ENCODE assay signal across 8 cellular contexts in the genomic region with DNA sequence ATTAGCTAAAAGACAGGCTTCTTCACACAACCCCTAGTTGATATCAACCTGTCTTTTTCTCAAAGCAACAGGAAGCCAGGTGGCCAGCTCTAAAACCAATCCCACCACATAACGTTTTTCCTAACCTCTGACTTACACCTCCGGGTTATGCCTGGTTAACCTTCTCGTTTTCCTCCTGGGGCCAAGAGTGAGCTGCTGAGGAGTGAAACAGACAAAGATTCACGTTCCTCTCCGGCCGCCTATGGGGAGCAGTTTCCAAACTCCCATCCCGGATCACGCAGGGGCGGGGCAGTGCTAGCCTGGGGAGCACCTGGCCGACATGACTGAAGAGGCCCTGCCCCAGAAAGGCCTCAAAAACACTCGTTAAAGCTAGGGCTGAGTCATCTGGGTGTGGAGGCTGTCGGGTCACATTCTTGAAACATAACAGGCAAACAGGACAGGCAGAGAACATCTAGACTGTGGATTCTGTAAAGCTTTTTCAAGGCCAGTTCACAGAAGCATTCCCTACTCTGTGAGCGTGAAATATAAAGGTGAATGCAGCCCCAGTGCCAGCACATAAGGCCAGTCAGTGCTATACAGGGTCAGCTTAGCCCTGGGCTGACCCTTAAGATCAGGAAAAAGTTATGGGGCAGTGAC. TPM values are rescaled to one million over a fixed set of nuclear protein-coding genes. Genes with fewer than 3 reads are reported as not detected.
DNase-seq lines count a peak whose midpoint lies in the region; ATAC-seq, FAIRE-seq and TF ChIP-seq lines count a peak whose summit lies in the region.

No MANE protein-coding gene starts in this region.

- H3K9me3 Mint-ChIP-seq in T-cell = peaks cover 0 to 4% (median 0%) of the 10 kb centered on the region in 3 donors

- peak; percentile 44; the same call in 1 of the 2 replicates for TF ChIP-seq EP300 in K562 (IDR thresholded peaks at IDR 0.05; ENCODE audit: low read length)

- WGBS in K562 (ENCODE audit: insufficient coverage, low coverage, missing lambda C conversion rate) = 4% methylated on average over 11 of the region's 13 CpGs

- intact Hi-C loops in K562 (cut with micrococcal nuclease) = loop anchor here (5.0 kb wide), 2 partner anchors 51 to 324 kb away; a partner anchor contains a TSS
- intact Hi-C loops in kidney (cut with DNase I) = no loop called here

- TF ChIP-seq POLR2A in GM19193 (IDR thresholded peaks at IDR 0.05; ENCODE audit: extremely low read depth, insufficient read depth, insufficient read length) = peak; percentile 49
- TF ChIP-seq POLR2A in K562 (conservative IDR thresholded peaks at IDR 0.05) = peak; percentile 70

- H3K9me3 ChIP-seq in K562 (replicated peaks; ENCODE audit: control insufficient read depth, insufficient read depth, low read depth, low read length) (peaks cover 13% of the 10 kb centered on the region), kidney (ENCODE audit: control insufficient read depth in 1 of 2, low read length in 2 of 2) (no peaks in the 10 kb centered on the region)

- TF ChIP-seq RAD21 in K562 (CRISPR knock-in tag; conservative IDR thresholded peaks at IDR 0.05 in 1 of 2, IDR thresholded peaks at IDR 0.05 in 1 of 2) = no peak

- no peaks in the 10 kb centered on the region for H4K20me1 ChIP-seq in K562 (replicated peaks; ENCODE audit: control insufficient read depth, insufficient read depth, low read length)

- TF ChIP-seq CTCF in AG10803 (conservative IDR thresholded peaks at IDR 0.05; ENCODE audit: low read length) = no peak
- TF ChIP-seq CTCF in K562 (IDR thresholded peaks at IDR 0.05 in 2 of 3, conservative IDR thresholded peaks at IDR 0.05 in 1 of 3; ENCODE audit: insufficient read depth in 2 of 3, low read depth in 1 of 3, low read length in 3 of 3) = no peak
- no peak for TF ChIP-seq CTCF in kidney (IDR thresholded peaks at IDR 0.05; ENCODE audit: borderline replicate concordance, extremely low read depth, insufficient read depth)

- ATAC-seq in T-cell (replicated peaks in 1 of 4) (peak; percentile 72 to 84 (median 78)), K562 (peak; percentile 95), HG02884 (IDR thresholded peaks at IDR 0.05; ENCODE audit: unreplicated experiment) (no peak)

- H3K9ac ChIP-seq in K562 (ENCODE audit: insufficient read depth in 1 of 2, low read depth in 2 of 2, low read length in 2 of 2) (peak overlapping the region; percentile 45 to 82), kidney (ENCODE audit: low read length in 2 of 2) (peak overlapping the region; percentile 41 to 55)

- no peaks in the 10 kb centered on the region for H3K27me3 ChIP-seq in K562 (ENCODE audit: control insufficient read depth in 2 of 2, insufficient read depth in 2 of 2, low read length in 2 of 2)

- POLR2A ChIA-PET in T-cell (lab: Charles Lee) (interaction anchor here in 1 of 2 donors (0.5 to 1.1 kb wide), 2 partner anchors 11 to 31 kb away, joined by 3 read pairs; no protein-coding TSS in a partner anchor), K562 (lab: Yijun Ruan, JAX) (interaction anchor here (0.7 to 1.4 kb wide), 7 partner anchors 10 to 170 kb away, joined by 3 to 7 read pairs (median 3); no protein-coding TSS in a partner anchor)

- FAIRE-seq in K562 (lab: Jason Lieb, UNC) = peak; percentile 96
- FAIRE-seq in kidney (lab: Jason Lieb, UNC) = no peak

- H3K27me3 Mint-ChIP-seq in T-cell = no peaks in the 10 kb centered on the region

- DNase-seq in AG10803 (ENCODE audit: low read depth) = peak; percentile 96
- peak; percentile 82 for DNase-seq in HK-2 (ENCODE audit: unreplicated experiment)
- DNase-seq in T-cell = peak in 29 of 34 experiments; percentile 4 to 74 (median 23)
- peak; percentile 78 to 91 (median 81) for DNase-seq in K562 (ENCODE audit: extremely low read depth in 1 of 4, low spot score in 3 of 4)
- DNase-seq in kidney = peak; percentile 93
- DNase-seq in stimulated activated CD4-positive, alpha-beta T cell treated with anti-CD3 and anti-CD28 coated beads, Interleukin-2, amount 100 ng/mL, for 48 hours = peak; percentile 15 to 36

- H3K4me2 ChIP-seq in K562 (ENCODE audit: insufficient read depth, low read length) = peak overlapping the region; percentile 72

- peak overlapping the region; percentile 46 for H3K4me3 ChIP-seq in AG10803 (ENCODE audit: low read length)
- peak overlapping the region; percentile 18; the same call in 1 of the 2 replicates for H3K4me3 ChIP-seq in K562
- peak overlapping the region in 1 of 2 donors; percentile 29 for H3K4me3 ChIP-seq in kidney (ENCODE audit: low read length in 2 of 2)

- no peaks in the 10 kb centered on the region for H3K79me2 ChIP-seq in K562 (ENCODE audit: control insufficient read depth, insufficient read depth, low read length)

- H3K27ac Mint-ChIP-seq in T-cell = peak overlapping the region; percentile 99 to 100

- CTCF ChIA-PET in T-cell (lab: Charles Lee) = interaction anchor here (0.6 to 1.9 kb wide), 10 partner anchors 11 to 1482 kb away, joined by 3 to 14 read pairs (median 3); no protein-coding TSS in a partner anchor
- CTCF ChIA-PET in K562 (lab: Yijun Ruan, JAX; ENCODE audit: low intra/inter-chr PET ratio) = no interaction called here

- H3K4me3 Mint-ChIP-seq in T-cell = peak overlapping the region; percentile 59 to 73 (median 65)

- peak overlapping the region; percentile 98 for H2AFZ ChIP-seq in K562 (ENCODE audit: low read depth, low read length)

- H3K36me3 ChIP-seq in K562 (ENCODE audit: control insufficient read depth, insufficient read depth, low read length) = peaks cover 5% of the 10 kb centered on the region; the same call in 1 of the 3 replicates
- H3K36me3 ChIP-seq in kidney (ENCODE audit: control insufficient read depth in 1 of 2, insufficient read depth in 2 of 2, low read length in 2 of 2) = no peaks in the 10 kb centered on the region

- peaks cover 6% of the 10 kb centered on the region for H3K36me3 Mint-ChIP-seq in T-cell

- peaks cover 40 to 64% (median 51%) of the 10 kb centered on the region in 3 donors for H3K4me1 Mint-ChIP-seq in T-cell

- BruUV-seq in K562 (replicated peaks; lab: Mats Ljungman, UMichigan) = no TSS peak

- H3K4me1 ChIP-seq in K562 (replicated peaks in 1 of 2; ENCODE audit: control insufficient read depth in 2 of 2, insufficient read depth in 2 of 2, low read length in 2 of 2) (peaks cover 9 to 41% of the 10 kb centered on the region in 2 experiments), kidney (ENCODE audit: control insufficient read depth in 1 of 2, insufficient read depth in 1 of 2, low read depth in 1 of 2, low read length in 2 of 2) (peaks cover 30 to 32% of the 10 kb centered on the region in 2 donors)

- in situ Hi-C loops in K562 (cut with MboI) = no loop called here

- H3K9me1 ChIP-seq in K562 (ENCODE audit: control insufficient read depth, insufficient read depth, low read length) = no peaks in the 10 kb centered on the region

- H3K27ac ChIP-seq in K562 (ENCODE audit: extremely low read depth, low read depth, low read length) = peak overlapping the region; percentile 99
- H3K27ac ChIP-seq in kidney (ENCODE audit: low read depth in 2 of 2, low read length in 2 of 2) = peak overlapping the region; percentile 84 to 95

TF ChIP-seq in K562, 482 proteins besides CTCF, POLR2A, EP300 and RAD21 (continues in another document):
- TF ChIP-seq RUNX1 (IDR thresholded peaks at IDR 0.05; ENCODE audit: low read depth) (no peak), SMAD3 (CRISPR knock-in tag; conservative IDR thresholded peaks at IDR 0.05) (no peak), SOX6 (IDR thresholded peaks at IDR 0.05) (peak; percentile 39; the same call in 1 of the 2 replicates), GTF2F1 (IDR thresholded peaks at IDR 0.05; ENCODE audit: low read depth, low read length) (no peak)

RNA-seq across cellular contexts. Expression of a gene that starts 25.9 kb away (rescaled TPM):
- total RNA-seq in T-cell (10 to 100 TPM in 4 of 5 donors, 1 to 10 TPM in 1; 4.1 to 57.7 (median 35.8) TPM), K562 (2014; rRNA removed) (1.9 and 5.2 TPM in 2 replicates), K562 (2014; rRNA removed; fragmentation: Illumina TruSeq; extraction: Trizol) (0.73 and 0.89 TPM in 2 replicates), K562 (2015; rRNA removed; fragmentation: Illumina TruSeq; extraction: Trizol) (1.4 and 1.8 TPM in 2 replicates), K562 (2021) (1.4 and 1.6 TPM in 2 replicates), kidney (235 TPM)
- total RNA-seq in K562 (2011; cell fraction: chromatin; rRNA removed; ENCODE audit: low replicate concordance) = 0.56 and 1.9 TPM in 2 replicates
- 0.67 and 1.1 TPM in 2 replicates for total RNA-seq in K562 (2011; cell fraction: nucleolus; rRNA removed)
- 0.44 and 1.3 TPM in 2 replicates for total RNA-seq in K562 (2011; cell fraction: nucleoplasm; rRNA removed)
- polyA plus RNA-seq in K562 (2011; rRNA removed) (1.4 and 1.5 TPM in 2 replicates), K562 (2014; fragmentation: Illumina TruSeq; extraction: Trizol) (0.76 and 1.1 TPM in 2 replicates), K562 (2014; fragmentation: Nextera tagmentation; extraction: Ambion mirVana) (under 1 TPM; 0.04 to 0.31 TPM), K562 (2014; rRNA removed) (0.99 and 2.7 TPM in 2 replicates), kidney (ENCODE audit: insufficient read depth, low read depth, low replicate concordance) (241 TPM)
- polyA plus RNA-seq in K562 (2011; cell fraction: cytosol; rRNA removed) = 1.2 and 2.0 TPM in 2 replicates
- polyA plus RNA-seq in K562 (2011; cell fraction: nucleus; rRNA removed) = 0.48 and 2.0 TPM in 2 replicates
- 1.8 and 3.4 TPM in 2 replicates for polyA plus RNA-seq in K562 (2012)
- polyA minus RNA-seq in K562 (2011; rRNA and poly(A)+ RNA removed) = 0.36 and 1.3 TPM in 2 replicates
- not detected in 2 replicates for polyA minus RNA-seq in K562 (2011; cell fraction: cytosol; rRNA and poly(A)+ RNA removed)
- 0.44 and 0.94 TPM in 2 replicates for polyA minus RNA-seq in K562 (2011; cell fraction: nucleus; rRNA and poly(A)+ RNA removed)

RNA-seq across cellular contexts. Expression of a gene that starts 51.7 kb away (rescaled TPM):
- total RNA-seq in T-cell = 100 to 1,000 TPM in 2 of 5 donors, 10 to 100 TPM in 3; 68.7 to 153 (median 73.4) TPM
- total RNA-seq in K562 (2011; cell fraction: chromatin; rRNA removed; ENCODE audit: low replicate concordance) = 33.0 and 36.2 TPM in 2 replicates
- total RNA-seq in K562 (2011; cell fraction: nucleolus; rRNA removed) = 9.7 and 9.9 TPM in 2 replicates
- total RNA-seq in K562 (2011; cell fraction: nucleoplasm; rRNA removed) = 21.7 and 46.0 TPM in 2 replicates
- 30.2 and 32.7 TPM in 2 replicates for total RNA-seq in K562 (2014; rRNA removed)
- 39.7 and 40.5 TPM in 2 replicates for total RNA-seq in K562 (2014; rRNA removed; fragmentation: Illumina TruSeq; extraction: Trizol)
- 43.1 and 49.8 TPM in 2 replicates for total RNA-seq in K562 (2015; rRNA removed; fragmentation: Illumina TruSeq; extraction: Trizol)
- total RNA-seq in K562 (2021) = 75.8 and 76.5 TPM in 2 replicates
- polyA plus RNA-seq in K562 (2011; rRNA removed) = 35.9 and 47.3 TPM in 2 replicates
- 144 and 246 TPM in 2 replicates for polyA plus RNA-seq in K562 (2011; cell fraction: cytosol; rRNA removed)
- polyA plus RNA-seq in K562 (2011; cell fraction: nucleus; rRNA removed) = 37.9 and 69.7 TPM in 2 replicates
- 43.8 and 70.2 TPM in 2 replicates for polyA plus RNA-seq in K562 (2012)
- 99.4 and 104 TPM in 2 replicates for polyA plus RNA-seq in K562 (2014; fragmentation: Illumina TruSeq; extraction: Trizol)
- 10 to 100 TPM; 54.6 to 96.8 TPM for polyA plus RNA-seq in K562 (2014; fragmentation: Nextera tagmentation; extraction: Ambion mirVana)
- polyA plus RNA-seq in K562 (2014; rRNA removed) = 41.5 and 47.9 TPM in 2 replicates
- 45.7 and 71.6 TPM in 2 replicates for polyA minus RNA-seq in K562 (2011; rRNA and poly(A)+ RNA removed)
- 118 and 162 TPM in 2 replicates for polyA minus RNA-seq in K562 (2011; cell fraction: cytosol; rRNA and poly(A)+ RNA removed)
- 11.0 and 13.3 TPM in 2 replicates for polyA minus RNA-seq in K562 (2011; cell fraction: nucleus; rRNA and poly(A)+ RNA removed)
- 101 TPM for total RNA-seq in kidney
- 43.3 TPM for polyA plus RNA-seq in kidney (ENCODE audit: insufficient read depth, low read depth, low replicate concordance)

Comparison
In these comparisons a context has a peak if more than half of its experiments do, and no peak if none do; other contexts are left out.
1. DNase-seq: peak in every context shown above with its lines; median percentile 96 in AG10803; 93 in kidney; 82 in HK-2; 81 in K562; 26 in stimulated activated CD4-positive, alpha-beta T cell treated with anti-CD3 and anti-CD28 coated beads, Interleukin-2, amount 100 ng/mL, for 48 hours; 23 in T-cell.